Comparison of ENCODE assay signal across 19 cellular contexts in the genomic region with DNA sequence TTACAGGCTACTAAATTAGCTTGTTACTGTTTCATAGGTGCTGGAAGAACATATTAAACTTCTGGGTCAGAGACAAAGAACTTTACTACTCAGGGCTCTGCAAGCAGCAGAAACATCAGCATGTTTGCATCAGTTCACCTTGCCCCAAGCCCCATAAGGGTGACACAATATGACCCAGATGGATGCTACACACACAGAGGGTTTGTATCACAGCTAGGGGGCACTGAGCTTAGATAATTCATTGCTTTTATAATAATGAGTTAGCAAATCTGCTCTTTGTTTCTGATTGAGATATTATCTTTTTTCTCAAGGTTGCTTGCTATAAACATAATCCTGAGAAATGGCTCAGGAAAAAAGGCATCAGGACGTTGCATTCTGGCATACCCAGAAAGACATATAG. TPM values are rescaled to one million over a fixed set of nuclear protein-coding genes. Genes with fewer than 3 reads are reported as not detected.
DNase-seq lines count a peak whose midpoint lies in the region; ATAC-seq and TF ChIP-seq lines count a peak whose summit lies in the region.
"Had no signal": no experiment of that assay in that cellular context is flagged by ENCODE, and none has a peak within 500 bp of the region (broad histone marks: within the 10 kb centered on the region; RNA-seq: fewer than 3 reads in every experiment).

No MANE protein-coding gene starts in this region.

- H3K9me3 ChIP-seq in DND-41 (ENCODE audit: insufficient read depth, low read length, severe bottlenecking) = no peaks in the 10 kb centered on the region
- H3K9me3 ChIP-seq: upper lobe of right lung had no signal

- intact Hi-C loops in left colon (cut with DNase I, micrococcal nuclease) = no loop called here

- H4K20me1 ChIP-seq in DND-41 (ENCODE audit: insufficient read depth, low read length) = no peaks in the 10 kb centered on the region

- H3K9ac ChIP-seq in DND-41 (ENCODE audit: low read depth, low read length) = no peak overlapping the region

- H2AFZ ChIP-seq in DND-41 (ENCODE audit: low read depth, low read length) = no peak overlapping the region

- peaks cover 5% of the 10 kb centered on the region for H3K27me3 ChIP-seq in DND-41 (ENCODE audit: insufficient read depth, low read length, poor library complexity)

- H3K36me3 ChIP-seq in DND-41 (ENCODE audit: insufficient read depth, low read length) = no peaks in the 10 kb centered on the region
- H3K36me3 ChIP-seq: upper lobe of right lung had no signal

- DNase-seq in DND-41 (no peak), HFF-Myc (ENCODE audit: extremely low read depth, low read depth) (no peak), iris pigment epithelial cell (ENCODE audit: low read depth) (peak; percentile 12), mesenteric fat pad (ENCODE audit: low spot score) (no peak), left colon (no peak), HuH-7.5 (ENCODE audit: low spot score) (no peak)
- DNase-seq: activated CD4-positive, CD25-positive, alpha-beta regulatory T cell; activated CD8-positive, alpha-beta memory T cell treated with anti-CD3 and anti-CD28 coated beads, Interleukin-2, amount 50 U/mL, for 48 hours; activated naive CD4-positive, alpha-beta T cell treated with anti-CD3 and anti-CD28 coated beads, Interleukin-2, amount 10 ng/mL, durations not matched to agents 7 days and 5 days; CD4-positive, alpha-beta memory T cell; central memory CD4-positive, alpha-beta T cell; GF-D8; H7; mammary epithelial cell; NCI-H2171; stimulated activated naive B cell treated with anti-CD40 and anti-IgM and Interleukin-4, amounts not matched to agents 10 μg/mL and 1 μg/mL and 100 μg/mL, for 72 hours; upper lobe of right lung had no signal

- H3K4me2 ChIP-seq in DND-41 (ENCODE audit: insufficient read depth, low read length) = no peak overlapping the region

- H3K79me2 ChIP-seq in DND-41 (ENCODE audit: insufficient read depth, low read length) = no peaks in the 10 kb centered on the region

- TF ChIP-seq CTCF in DND-41 (IDR thresholded peaks at IDR 0.05; ENCODE audit: borderline replicate concordance, extremely low read depth, low read length, poor library complexity, severe bottlenecking) (peak; percentile 30), HFF-Myc (IDR thresholded peaks at IDR 0.05; ENCODE audit: low read depth, low read length, missing control alignments) (peak; percentile 19), VCaP (conservative IDR thresholded peaks at IDR 0.05) (peak; percentile 19; the same call in 1 of the 2 replicates)

- no peak overlapping the region for H3K4me3 ChIP-seq in DND-41 (ENCODE audit: low read depth in 1 of 2, low read length in 2 of 2)
- H3K4me3 ChIP-seq in HFF-Myc (replicated peaks; ENCODE audit: low read depth, low read length) = no peak overlapping the region
- H3K4me3 ChIP-seq: upper lobe of right lung had no signal

- H3K27ac ChIP-seq in DND-41 (ENCODE audit: low read length) = no peak overlapping the region
- H3K27ac ChIP-seq in VCaP = no peak overlapping the region
- H3K27ac ChIP-seq: upper lobe of right lung had no signal

- no peak for ATAC-seq in DND-41 (ENCODE audit: insufficient read depth, low read depth)
- no peak for ATAC-seq in left colon
- ATAC-seq in HG03097 (IDR thresholded peaks at IDR 0.05; ENCODE audit: low FRiP score, unreplicated experiment) = no peak
- ATAC-seq: stimulated activated naive B cell treated with anti-CD40 and anti-IgM and Interleukin-4, amounts not matched to agents 10 μg/mL and 1 μg/mL and 100 μg/mL, for 72 hours; upper lobe of right lung had no signal

- H3K4me1 ChIP-seq in DND-41 (ENCODE audit: insufficient read depth, low read length) = no peaks in the 10 kb centered on the region

RNA-seq across cellular contexts. Expression of gene SYNPO2, which starts 4.8 kb away (rescaled TPM):
- total RNA-seq in mesenteric fat pad (89.8 TPM), left colon (100 to 1,000 TPM in 1 of 2 donors, 10 to 100 TPM in 1; 11.8 to 141 TPM)

RNA-seq across cellular contexts. Expression of gene SEC24D, which starts 47.9 kb away (rescaled TPM):
- total RNA-seq in mesenteric fat pad = 71.6 TPM
- 10 to 100 TPM; 41.0 to 62.7 TPM for total RNA-seq in left colon
